Comparison of ENCODE assay signal across 9 cellular contexts in genomic region chr9:89137548-89138462, GRCh38. TPM values are rescaled to one million over a fixed set of nuclear protein-coding genes. Genes with fewer than 3 reads are reported as not detected.
DNase-seq lines count a peak whose midpoint lies in the region; ATAC-seq and TF ChIP-seq lines count a peak whose summit lies in the region.
"Had no signal": no experiment of that assay in that cellular context is flagged by ENCODE, and none has a peak within 500 bp of the region (broad histone marks: within the 10 kb centered on the region; RNA-seq: fewer than 3 reads in every experiment).

No MANE protein-coding gene starts in this region.

- H3K4me3 Mint-ChIP-seq in HFFc6, result peak overlapping the region; percentile 55
- no peak overlapping the region for H3K4me3 Mint-ChIP-seq in activated naive CD8-positive, alpha-beta T cell treated with anti-CD3 and anti-CD28 coated beads for 36 hours
- no peak overlapping the region for H3K4me3 Mint-ChIP-seq in stimulated activated effector memory CD8-positive, alpha-beta T cell treated with anti-CD3 and anti-CD28 coated beads, Interleukin-12 subunit alpha, Interleukin-12 subunit beta, amount 100 ng/mL, for 72 hours
- H3K4me3 Mint-ChIP-seq: central memory CD8-positive, alpha-beta T cell had no signal

- no peaks in the 10 kb centered on the region for H3K9me3 ChIP-seq in right cardiac atrium (ENCODE audit: control insufficient read depth, low read length)

- H3K4me1 ChIP-seq in right cardiac atrium (ENCODE audit: control insufficient read depth, insufficient read depth, low read length) (no peaks in the 10 kb centered on the region), mesendoderm (ENCODE audit: control insufficient read depth, low read depth, low read length) (no peaks in the 10 kb centered on the region)

- no peak overlapping the region for H2BK5ac ChIP-seq in mesendoderm (ENCODE audit: low read length)

- no peak overlapping the region for H3K23ac ChIP-seq in mesendoderm (ENCODE audit: low read length)

- H3K36me3 ChIP-seq in mesendoderm (ENCODE audit: control insufficient read depth, insufficient read depth, low read length), result no peaks in the 10 kb centered on the region

- H3K27me3 Mint-ChIP-seq in HFFc6 (ENCODE audit: insufficient read depth), result no peaks in the 10 kb centered on the region
- peaks cover 21% of the 10 kb centered on the region for H3K27me3 Mint-ChIP-seq in activated naive CD8-positive, alpha-beta T cell treated with anti-CD3 and anti-CD28 coated beads for 36 hours

- no peaks in the 10 kb centered on the region for H3K79me2 ChIP-seq in mesendoderm (ENCODE audit: control insufficient read depth, insufficient read depth, low read length)

- H3K4ac ChIP-seq in mesendoderm (ENCODE audit: low read depth, low read length), result no peak overlapping the region

- H3K27ac Mint-ChIP-seq in HFFc6, result peak overlapping the region; percentile 81
- H3K27ac Mint-ChIP-seq in activated naive CD8-positive, alpha-beta T cell treated with anti-CD3 and anti-CD28 coated beads for 36 hours, result no peak overlapping the region
- no peak overlapping the region for H3K27ac Mint-ChIP-seq in stimulated activated effector memory CD8-positive, alpha-beta T cell treated with anti-CD3 and anti-CD28 coated beads, Interleukin-12 subunit alpha, Interleukin-12 subunit beta, amount 100 ng/mL, for 72 hours

- H3K9ac ChIP-seq in mesendoderm (ENCODE audit: low read length), result no peak overlapping the region

- no peak overlapping the region for H3K56ac ChIP-seq in mesendoderm (ENCODE audit: low read length)

- H3K27ac ChIP-seq in right cardiac atrium (ENCODE audit: low read length) (no peak overlapping the region), mesendoderm (ENCODE audit: low read depth, low read length) (no peak overlapping the region)

- H2AK5ac ChIP-seq in mesendoderm (ENCODE audit: low read length), result no peak overlapping the region

- no peaks in the 10 kb centered on the region for H3K27me3 ChIP-seq in right cardiac atrium (ENCODE audit: control insufficient read depth, insufficient read depth)
- no peaks in the 10 kb centered on the region for H3K27me3 ChIP-seq in mesendoderm (ENCODE audit: insufficient read depth, low read length, poor library complexity)

- no peak overlapping the region for H4K8ac ChIP-seq in mesendoderm (ENCODE audit: low read depth, low read length)

- H2BK120ac ChIP-seq in mesendoderm (ENCODE audit: low read depth, low read length), result no peak overlapping the region

- ATAC-seq in right cardiac atrium (peak; percentile 91), HG03520 (IDR thresholded peaks at IDR 0.05; ENCODE audit: unreplicated experiment) (no peak)
- ATAC-seq in stimulated activated effector memory CD8-positive, alpha-beta T cell treated with anti-CD3 and anti-CD28 coated beads, Interleukin-12 subunit alpha, Interleukin-12 subunit beta, amount 100 ng/mL, for 72 hours, result peak; percentile 53

- H2BK15ac ChIP-seq in mesendoderm (replicated peaks; ENCODE audit: low read depth), result no peak overlapping the region

- DNase-seq in HFFc6 (peak; percentile 90), right cardiac atrium (peak; percentile 61 to 68 (median 61)), mesendoderm (no peak), NCI-H1436 treated with DMSO at 0.1 percent for 48 hours (lab: John Stamatoyannopoulos, UW) (no peak), OCI-M1 (lab: John Stamatoyannopoulos, UW) (no peak)
- DNase-seq in activated naive CD8-positive, alpha-beta T cell treated with anti-CD3 and anti-CD28 coated beads for 36 hours, result peak; percentile 42
- no peak for DNase-seq in stimulated activated effector memory CD8-positive, alpha-beta T cell treated with anti-CD3 and anti-CD28 coated beads, Interleukin-12 subunit alpha, Interleukin-12 subunit beta, amount 100 ng/mL, for 72 hours (ENCODE audit: low spot score in 2 of 2)

- H4K5ac ChIP-seq in mesendoderm (ENCODE audit: low read length), result no peak overlapping the region

- TF ChIP-seq CTCF in HFFc6 (IDR thresholded peaks at IDR 0.05), result no peak

- 48% methylated on average over 8 of the region's 8 CpGs for WGBS in right cardiac atrium
- no CpG with 5 or more reads among the region's 8 CpGs for WGBS in mesendoderm (ENCODE audit: extremely low coverage, insufficient coverage, low lambda C conversion rate)

- no peak overlapping the region for H3K4me2 ChIP-seq in mesendoderm (ENCODE audit: low read length)

- H3K36me3 Mint-ChIP-seq in HFFc6 (ENCODE audit: low read depth), result 0 out of 2 replicates have a peak, but pooled peaks cover 6% of the 10 kb centered on the region
- H3K36me3 Mint-ChIP-seq in activated naive CD8-positive, alpha-beta T cell treated with anti-CD3 and anti-CD28 coated beads for 36 hours, result no peaks in the 10 kb centered on the region
- H3K36me3 Mint-ChIP-seq in stimulated activated effector memory CD8-positive, alpha-beta T cell treated with anti-CD3 and anti-CD28 coated beads, Interleukin-12 subunit alpha, Interleukin-12 subunit beta, amount 100 ng/mL, for 72 hours, result no peaks in the 10 kb centered on the region

- peaks cover 48% of the 10 kb centered on the region for H3K4me1 Mint-ChIP-seq in HFFc6 (ENCODE audit: low read depth)
- H3K4me1 Mint-ChIP-seq in activated naive CD8-positive, alpha-beta T cell treated with anti-CD3 and anti-CD28 coated beads for 36 hours, result peaks cover 10% of the 10 kb centered on the region
- H3K4me1 Mint-ChIP-seq in stimulated activated effector memory CD8-positive, alpha-beta T cell treated with anti-CD3 and anti-CD28 coated beads, Interleukin-12 subunit alpha, Interleukin-12 subunit beta, amount 100 ng/mL, for 72 hours, result no peaks in the 10 kb centered on the region

- intact Hi-C loops in right cardiac atrium (cut with DNase I), result no loop called here

- no peak overlapping the region for H3K18ac ChIP-seq in mesendoderm (ENCODE audit: low read length)

- H3K9me3 Mint-ChIP-seq in HFFc6, result peaks cover 7% of the 10 kb centered on the region; the same call in 1 of the 2 replicates
- peaks cover 10% of the 10 kb centered on the region for H3K9me3 Mint-ChIP-seq in activated naive CD8-positive, alpha-beta T cell treated with anti-CD3 and anti-CD28 coated beads for 36 hours
- no peaks in the 10 kb centered on the region for H3K9me3 Mint-ChIP-seq in stimulated activated effector memory CD8-positive, alpha-beta T cell treated with anti-CD3 and anti-CD28 coated beads, Interleukin-12 subunit alpha, Interleukin-12 subunit beta, amount 100 ng/mL, for 72 hours

- H3K4me3 ChIP-seq in right cardiac atrium (ENCODE audit: low read length) (no peak overlapping the region), mesendoderm (ENCODE audit: low read length) (no peak overlapping the region)

- H3K79me1 ChIP-seq in mesendoderm (ENCODE audit: low read length), result no peaks in the 10 kb centered on the region

RNA-seq across cellular contexts. Expression of gene SHC3, which starts 40.8 kb away (rescaled TPM):
- total RNA-seq in HFFc6 (2021; fragmentation: NEBNext Ultra II Directional; extraction: Animal tissue kit (Norgen Biotek cat#: 25700)), result 1 to 10 TPM in 2 of 6 experiments, under 1 TPM in 4; 0.28 to 1.9 (median 0.42) TPM
- total RNA-seq in activated naive CD8-positive, alpha-beta T cell treated with anti-CD3 and anti-CD28 coated beads for 36 hours, result not detected
- 1 to 10 TPM in 3 of 4 donors, under 1 TPM in 1; 0.88 to 3.1 (median 1.5) TPM for total RNA-seq in right cardiac atrium
- polyA plus RNA-seq in right cardiac atrium, result 0.29 TPM
- 1.7 TPM for polyA plus RNA-seq in mesendoderm (2013, experiment 1 of 2)
- polyA plus RNA-seq in mesendoderm (2013, experiment 2 of 2), result 1.9 TPM

Comparison
In these comparisons a context has a peak if more than half of its experiments do, and no peak if none do; other contexts are left out.
1. DNase-seq: peak in HFFc6 (single experiment), activated naive CD8-positive, alpha-beta T cell treated with anti-CD3 and anti-CD28 coated beads for 36 hours (single experiment) and right cardiac atrium (3 of 3); none in stimulated activated effector memory CD8-positive, alpha-beta T cell treated with anti-CD3 and anti-CD28 coated beads, Interleukin-12 subunit alpha, Interleukin-12 subunit beta, amount 100 ng/mL, for 72 hours (0 of 2), mesendoderm (single experiment), NCI-H1436 treated with DMSO at 0.1 percent for 48 hours (single experiment) and OCI-M1 (single experiment).